Comparison of ENCODE assay signal across 5 cellular contexts in genomic region chr6:30521952-30522351, GRCh38. TPM values are rescaled to one million over a fixed set of nuclear protein-coding genes. Genes with fewer than 3 reads are reported as not detected.
A peak's percentile ranks its signal among the peaks of the same experiment; 100 is the strongest.
DNase-seq lines count a peak whose midpoint lies in the region; ATAC-seq, FAIRE-seq and TF ChIP-seq lines count a peak whose summit lies in the region.
"Not testable (repeated sequence)": the region's sequence is repeated elsewhere in the genome, so short reads cannot be mapped to it uniquely, and the experiment has no call there.

No MANE protein-coding gene starts in this region.

- not testable (repeated sequence) for H3K9me1 ChIP-seq in IMR-90 (ENCODE audit: insufficient read depth, low read length)

- H3K56ac ChIP-seq in IMR-90 (ENCODE audit: extremely low read depth, insufficient read depth, low read length), result not testable (repeated sequence)

- not testable (repeated sequence) for H4K20me1 ChIP-seq in IMR-90 (ENCODE audit: insufficient read depth, low read length); HepG2 (ENCODE audit: insufficient read depth, low read length)

- not testable (repeated sequence) for H2AFZ ChIP-seq in IMR-90 (replicated peaks; ENCODE audit: low read length, poor library complexity); HepG2 (ENCODE audit: low read length)

- H3K4me2 ChIP-seq in IMR-90 (ENCODE audit: low read depth, low read length); HepG2 (ENCODE audit: low read depth, low read length): not testable (repeated sequence)

- not testable (repeated sequence) for H3K4me3 ChIP-seq in IMR-90 (ENCODE audit: insufficient read depth, low read depth, low read length); epithelial cell of esophagus (ENCODE audit: low read length); HepG2 (replicated peaks in 1 of 3; ENCODE audit: insufficient read depth in 1 of 3, low read depth in 2 of 3, low read length in 3 of 3)

- not testable (repeated sequence) for H3K36me3 Mint-ChIP-seq in activated B cell treated with CpG ODN at 0.5 μM for 24 hours (ENCODE audit: low read depth)
- peaks cover 54% of the 10 kb centered on the region for H3K36me3 Mint-ChIP-seq in activated naive CD4-positive, alpha-beta T cell treated with anti-CD3 and anti-CD28 coated beads, Interleukin-2, amount 10 ng/mL, durations not matched to agents 7 days and 5 days

- not testable (repeated sequence) for H3K9ac ChIP-seq in IMR-90 (ENCODE audit: low read depth, low read length); HepG2 (ENCODE audit: insufficient read depth, low read depth, low read length)

- in situ Hi-C loops in IMR-90 (cut with MboI; ENCODE audit: low sequenced_read_pairs); HepG2 (cut with HindIII; ENCODE audit: extremely low pct_ligation_motif_present, low pct_unique_long_range_greater_than_20kb): not testable (repeated sequence)

- TF ChIP-seq POLR2A in IMR-90 (IDR thresholded peaks at IDR 0.05; ENCODE audit: low read depth, low read length); HepG2 (IDR thresholded peaks at IDR 0.05; ENCODE audit: insufficient read depth in 1 of 2, low read depth in 2 of 2, low read length in 2 of 2): not testable (repeated sequence)

- POLR2A ChIA-PET in IMR-90 (lab: Charles Lee; ENCODE audit: unreplicated experiment), result not testable (repeated sequence)
- POLR2A ChIA-PET in activated B cell treated with CpG ODN at 0.5 μM for 24 hours (lab: Charles Lee) (interaction anchor here (0.8 to 5.8 kb wide), 7 partner anchors 8 to 29 kb away, joined by 4 to 44 read pairs (median 11); no protein-coding TSS in a partner anchor), HepG2 (lab: Yijun Ruan, JAX) (interaction anchor here (0.9 to 1.6 kb wide), 4 partner anchors 10 to 93 kb away, joined by 3 to 5 read pairs (median 4); no protein-coding TSS in a partner anchor)

- peak overlapping the region; percentile 15; the same call in 1 of the 2 replicates for H2AK5ac ChIP-seq in IMR-90 (ENCODE audit: low read depth, low read length)

- not testable (repeated sequence) for H3K27me3 Mint-ChIP-seq in activated B cell treated with CpG ODN at 0.5 μM for 24 hours; activated naive CD4-positive, alpha-beta T cell treated with anti-CD3 and anti-CD28 coated beads, Interleukin-2, amount 10 ng/mL, durations not matched to agents 7 days and 5 days

- H3K79me1 ChIP-seq in IMR-90 (ENCODE audit: low read depth in 1 of 2, low read length in 2 of 2), result not testable (repeated sequence)

- TF ChIP-seq CTCF in IMR-90 (conservative IDR thresholded peaks at IDR 0.05; ENCODE audit: low read depth, low read length); activated B cell treated with CpG ODN at 0.5 μM for 24 hours (IDR thresholded peaks at IDR 0.05); epithelial cell of esophagus (IDR thresholded peaks at IDR 0.05; ENCODE audit: insufficient read depth, low read depth, low read length, missing control alignments); HepG2 (CRISPR knock-in tag; IDR thresholded peaks at IDR 0.05): not testable (repeated sequence)

- H3K27ac ChIP-seq in IMR-90 (ENCODE audit: insufficient read depth, low read length); HepG2 (ENCODE audit: extremely low read length, insufficient read depth, low read length): not testable (repeated sequence)

- BruUV-seq in IMR-90 (replicated peaks; lab: Mats Ljungman, UMichigan); HepG2 (replicated peaks; lab: Mats Ljungman, UMichigan): not testable (repeated sequence)

- H3K79me2 ChIP-seq in HepG2 (ENCODE audit: insufficient read depth, low read length), result not testable (repeated sequence)

- H3K36me3 ChIP-seq in IMR-90 (ENCODE audit: control insufficient read depth, insufficient read depth, low read length); HepG2 (replicated peaks in 1 of 2; ENCODE audit: control insufficient read depth in 1 of 2, insufficient read depth in 2 of 2, low read length in 2 of 2): not testable (repeated sequence)

- peaks cover 11% of the 10 kb centered on the region for H3K4me1 ChIP-seq in IMR-90 (ENCODE audit: control insufficient read depth, insufficient read depth, low read length)
- peaks cover 27% of the 10 kb centered on the region for H3K4me1 ChIP-seq in HepG2 (ENCODE audit: insufficient read depth, low read length)

- intact Hi-C loops in IMR-90 (cut with micrococcal nuclease); activated B cell treated with CpG ODN at 0.5 μM for 24 hours (cut with micrococcal nuclease); HepG2 (cut with micrococcal nuclease; ENCODE audit: unreplicated experiment): not testable (repeated sequence)

- not testable (repeated sequence) for H2AK9ac ChIP-seq in IMR-90 (replicated peaks; ENCODE audit: low read depth, low read length, poor library complexity)

- dilution Hi-C loops in IMR-90 (cut with HindIII; ENCODE audit: low sequenced_read_pairs, unreplicated experiment), result not testable (repeated sequence)

- H3K18ac ChIP-seq in IMR-90 (ENCODE audit: low read depth, low read length), result peak overlapping the region; percentile 64; the same call in 1 of the 2 replicates

- WGBS in IMR-90 (ENCODE audit: extremely low coverage in 2 of 2, insufficient read length in 1 of 2), 2 experiments, result no CpG with 5 or more reads among the region's 5 CpGs
- WGBS in HepG2 (ENCODE audit: low lambda C conversion rate), result 67% methylated on average over 5 of the region's 5 CpGs

- peak overlapping the region; percentile 41; the same call in 1 of the 2 replicates for H3K14ac ChIP-seq in IMR-90 (replicated peaks; ENCODE audit: low read depth, low read length)

- not testable (repeated sequence) for FAIRE-seq in HepG2 (lab: Jason Lieb, UNC)

- peak overlapping the region; percentile 83 for H3K27ac Mint-ChIP-seq in activated B cell treated with CpG ODN at 0.5 μM for 24 hours
- H3K27ac Mint-ChIP-seq in activated naive CD4-positive, alpha-beta T cell treated with anti-CD3 and anti-CD28 coated beads, Interleukin-2, amount 10 ng/mL, durations not matched to agents 7 days and 5 days, result peak overlapping the region; percentile 5

- not testable (repeated sequence) for H3K9me3 Mint-ChIP-seq in activated B cell treated with CpG ODN at 0.5 μM for 24 hours
- peaks cover 54% of the 10 kb centered on the region for H3K9me3 Mint-ChIP-seq in activated naive CD4-positive, alpha-beta T cell treated with anti-CD3 and anti-CD28 coated beads, Interleukin-2, amount 10 ng/mL, durations not matched to agents 7 days and 5 days

- H3K4me1 Mint-ChIP-seq in activated B cell treated with CpG ODN at 0.5 μM for 24 hours, result peaks cover 76% of the 10 kb centered on the region
- peaks cover 44% of the 10 kb centered on the region for H3K4me1 Mint-ChIP-seq in activated naive CD4-positive, alpha-beta T cell treated with anti-CD3 and anti-CD28 coated beads, Interleukin-2, amount 10 ng/mL, durations not matched to agents 7 days and 5 days

- CTCF ChIA-PET in IMR-90 (lab: Yijun Ruan, JAX) (interaction anchor here (1.1 to 1.9 kb wide), 3 partner anchors 10 to 19 kb away, joined by 3 to 5 read pairs (median 5); no protein-coding TSS in a partner anchor), activated B cell treated with CpG ODN at 0.5 μM for 24 hours (lab: Charles Lee) (interaction anchor here (1.3 to 1.7 kb wide), 3 partner anchors 10 to 29 kb away, joined by 3 to 5 read pairs (median 5); no protein-coding TSS in a partner anchor)
- CTCF ChIA-PET in activated naive CD4-positive, alpha-beta T cell treated with anti-CD3 and anti-CD28 coated beads, Interleukin-2, amount 10 ng/mL, durations not matched to agents 7 days and 5 days (lab: Charles Lee), result interaction anchor here (1.5 kb wide), 1 partner anchor 10 kb away, joined by 7 read pairs; no protein-coding TSS in a partner anchor
- CTCF ChIA-PET in HepG2 (lab: Yijun Ruan, JAX; ENCODE audit: low intra/inter-chr PET ratio, low total read pairs), result not testable (repeated sequence)

- peak overlapping the region; percentile 83; the same call in 1 of the 2 replicates for H3K4ac ChIP-seq in IMR-90 (ENCODE audit: low read depth, low read length)

- not testable (repeated sequence) for H3K9me3 ChIP-seq in IMR-90 (ENCODE audit: control insufficient read depth, insufficient read depth, low read length); HepG2 (ENCODE audit: low read length)

- H3K23ac ChIP-seq in IMR-90 (ENCODE audit: low read depth, low read length), result not testable (repeated sequence)

- 0 out of 3 replicates have a peak overlapping the region, but pooled peaks have one; percentile 31 for H2BK15ac ChIP-seq in IMR-90 (ENCODE audit: low read depth, low read length)

- H2BK120ac ChIP-seq in IMR-90 (ENCODE audit: low read depth, low read length), result peak overlapping the region; percentile 82; the same call in 1 of the 2 replicates

- TF ChIP-seq EP300 in HepG2 (IDR thresholded peaks at IDR 0.05; ENCODE audit: low read depth in 2 of 2, low read length in 2 of 2); HepG2 (CRISPR knock-in tag; IDR thresholded peaks at IDR 0.05; ENCODE audit: borderline replicate concordance): not testable (repeated sequence)

- H4K91ac ChIP-seq in IMR-90 (ENCODE audit: insufficient read depth, low read depth, low read length), result peak overlapping the region; percentile 72; the same call in 1 of the 2 replicates

- not testable (repeated sequence) for TF ChIP-seq RAD21 in IMR-90 (IDR thresholded peaks at IDR 0.05; ENCODE audit: low read length); HepG2 (CRISPR knock-in tag; IDR thresholded peaks at IDR 0.05)

- H2BK5ac ChIP-seq in IMR-90 (ENCODE audit: low read depth, low read length, poor library complexity, severe bottlenecking), result peak overlapping the region; percentile 76

- peak overlapping the region; percentile 8 for H3K4me3 Mint-ChIP-seq in activated B cell treated with CpG ODN at 0.5 μM for 24 hours
- not testable (repeated sequence) for H3K4me3 Mint-ChIP-seq in activated naive CD4-positive, alpha-beta T cell treated with anti-CD3 and anti-CD28 coated beads, Interleukin-2, amount 10 ng/mL, durations not matched to agents 7 days and 5 days

- H4K5ac ChIP-seq in IMR-90 (ENCODE audit: low read depth, low read length), result peak overlapping the region; percentile 63; the same call in 1 of the 2 replicates

- H4K8ac ChIP-seq in IMR-90 (ENCODE audit: low read depth in 2 of 2, low read length in 2 of 2), result peak overlapping the region in 1 of 2 experiments; percentile 67; a peak in 2 of 4 replicates

- H3K27me3 ChIP-seq in IMR-90 (ENCODE audit: control insufficient read depth, insufficient read depth, low read length); HepG2 (ENCODE audit: control insufficient read depth in 1 of 2, insufficient read depth in 2 of 2, low read length in 2 of 2): not testable (repeated sequence)

- ATAC-seq in IMR-90 (ENCODE audit: low read depth); activated B cell treated with CpG ODN at 0.5 μM for 24 hours (ENCODE audit: low read depth); HepG2: not testable (repeated sequence)

- DNase-seq in IMR-90, result peak; percentile 32
- DNase-seq in activated B cell treated with CpG ODN at 0.5 μM for 24 hours; activated naive CD4-positive, alpha-beta T cell treated with anti-CD3 and anti-CD28 coated beads, Interleukin-2, amount 10 ng/mL, durations not matched to agents 7 days and 5 days; HepG2 (ENCODE audit: low spot score): not testable (repeated sequence)
- DNase-seq in epithelial cell of esophagus (ENCODE audit: low read depth), result peak; percentile 42

- peak overlapping the region; percentile 80; the same call in 1 of the 2 replicates for H2BK20ac ChIP-seq in IMR-90 (ENCODE audit: low read depth, low read length)

RNA-seq across cellular contexts. Expression of gene HLA-E, which starts 32.6 kb away (rescaled TPM):
- total RNA-seq in IMR-90 (2012; rRNA removed) (84.8 and 85.8 TPM in 2 replicates), activated B cell treated with CpG ODN at 0.5 μM for 24 hours (737 and 740 TPM in 2 replicates), HepG2 (2016; rRNA removed; fragmentation: Illumina TruSeq; extraction: Trizol) (21.2 and 45.2 TPM in 2 replicates)
- polyA plus RNA-seq in IMR-90 (2012; rRNA removed) (83.6 and 91.4 TPM in 2 replicates), HepG2 (2011; rRNA removed) (90.4 and 99.8 TPM in 2 replicates)
- polyA plus RNA-seq in IMR-90 (2012; cell fraction: cytosol; rRNA removed), result 104 and 106 TPM in 2 replicates
- polyA plus RNA-seq in IMR-90 (2012; cell fraction: nucleus; rRNA removed; ENCODE audit: low replicate concordance), result 84.7 and 103 TPM in 2 replicates
- total RNA-seq in HepG2 (2016; cell fraction: cytosol; rRNA removed; fragmentation: Illumina TruSeq; extraction: Trizol; ENCODE audit: low read depth), result 6.3 and 7.1 TPM in 2 replicates
- 21.6 and 46.9 TPM in 2 replicates for total RNA-seq in HepG2 (2016; cell fraction: insoluble cytoplasmic fraction; rRNA removed; fragmentation: Illumina TruSeq; extraction: Trizol)
- total RNA-seq in HepG2 (2016; cell fraction: membrane; rRNA removed; fragmentation: Illumina TruSeq; extraction: Trizol), result 12.5 and 14.1 TPM in 2 replicates
- total RNA-seq in HepG2 (2016; cell fraction: nucleus; rRNA removed; fragmentation: Illumina TruSeq; extraction: Trizol), result 38.3 and 44.5 TPM in 2 replicates
- polyA plus RNA-seq in HepG2 (2011; cell fraction: cytosol; rRNA removed), result 94.6 and 111 TPM in 2 replicates
- 67.6 and 75.6 TPM in 2 replicates for polyA plus RNA-seq in HepG2 (2011; cell fraction: nucleus; rRNA removed)
- polyA plus RNA-seq in HepG2 (2012), result 64.9 and 110 TPM in 2 replicates
- 6.6 and 6.7 TPM in 2 replicates for polyA plus RNA-seq in HepG2 (2016; cell fraction: cytosol; fragmentation: Illumina TruSeq; extraction: Trizol; ENCODE audit: low read depth)
- polyA plus RNA-seq in HepG2 (2016; cell fraction: insoluble cytoplasmic fraction; fragmentation: Illumina TruSeq; extraction: Trizol; ENCODE audit: low read depth), result 23.6 and 24.3 TPM in 2 replicates
- 11.8 and 12.2 TPM in 2 replicates for polyA plus RNA-seq in HepG2 (2016; cell fraction: membrane; fragmentation: Illumina TruSeq; extraction: Trizol; ENCODE audit: low read depth)
- polyA plus RNA-seq in HepG2 (2016; cell fraction: nucleus; fragmentation: Illumina TruSeq; extraction: Trizol; ENCODE audit: insufficient read depth, low read depth), result 68.0 and 69.9 TPM in 2 replicates
- 39.4 and 80.9 TPM in 2 replicates for polyA minus RNA-seq in HepG2 (2011; rRNA and poly(A)+ RNA removed; ENCODE audit: low replicate concordance)
- polyA minus RNA-seq in HepG2 (2011; cell fraction: cytosol; rRNA and poly(A)+ RNA removed), result 45.5 and 56.8 TPM in 2 replicates
- 17.4 and 26.7 TPM in 2 replicates for polyA minus RNA-seq in HepG2 (2011; cell fraction: nucleus; rRNA and poly(A)+ RNA removed)

RNA-seq across cellular contexts. Expression of gene GNL1, which starts 34.3 kb away (rescaled TPM):
- total RNA-seq in IMR-90 (2012; rRNA removed) (33.9 and 40.5 TPM in 2 replicates), activated B cell treated with CpG ODN at 0.5 μM for 24 hours (67.2 and 67.4 TPM in 2 replicates), HepG2 (2016; rRNA removed; fragmentation: Illumina TruSeq; extraction: Trizol) (54.8 and 55.6 TPM in 2 replicates)
- polyA plus RNA-seq in IMR-90 (2012; rRNA removed) (43.7 and 44.0 TPM in 2 replicates), HepG2 (2011; rRNA removed) (35.0 and 46.8 TPM in 2 replicates)
- 27.9 and 33.6 TPM in 2 replicates for polyA plus RNA-seq in IMR-90 (2012; cell fraction: cytosol; rRNA removed)
- 45.1 and 54.4 TPM in 2 replicates for polyA plus RNA-seq in IMR-90 (2012; cell fraction: nucleus; rRNA removed; ENCODE audit: low replicate concordance)
- total RNA-seq in HepG2 (2016; cell fraction: cytosol; rRNA removed; fragmentation: Illumina TruSeq; extraction: Trizol; ENCODE audit: low read depth), result 11.5 and 14.7 TPM in 2 replicates
- 48.5 and 56.5 TPM in 2 replicates for total RNA-seq in HepG2 (2016; cell fraction: insoluble cytoplasmic fraction; rRNA removed; fragmentation: Illumina TruSeq; extraction: Trizol)
- total RNA-seq in HepG2 (2016; cell fraction: membrane; rRNA removed; fragmentation: Illumina TruSeq; extraction: Trizol), result 23.9 and 27.8 TPM in 2 replicates
- 27.7 and 34.5 TPM in 2 replicates for total RNA-seq in HepG2 (2016; cell fraction: nucleus; rRNA removed; fragmentation: Illumina TruSeq; extraction: Trizol)
- polyA plus RNA-seq in HepG2 (2011; cell fraction: cytosol; rRNA removed), result 25.1 and 32.1 TPM in 2 replicates
- 40.6 and 54.9 TPM in 2 replicates for polyA plus RNA-seq in HepG2 (2011; cell fraction: nucleus; rRNA removed)
- 45.3 and 50.3 TPM in 2 replicates for polyA plus RNA-seq in HepG2 (2012)
- polyA plus RNA-seq in HepG2 (2016; cell fraction: cytosol; fragmentation: Illumina TruSeq; extraction: Trizol; ENCODE audit: low read depth), result 12.7 and 15.8 TPM in 2 replicates
- 53.9 and 60.5 TPM in 2 replicates for polyA plus RNA-seq in HepG2 (2016; cell fraction: insoluble cytoplasmic fraction; fragmentation: Illumina TruSeq; extraction: Trizol; ENCODE audit: low read depth)
- polyA plus RNA-seq in HepG2 (2016; cell fraction: membrane; fragmentation: Illumina TruSeq; extraction: Trizol; ENCODE audit: low read depth), result 19.5 and 25.2 TPM in 2 replicates
- 84.3 and 89.3 TPM in 2 replicates for polyA plus RNA-seq in HepG2 (2016; cell fraction: nucleus; fragmentation: Illumina TruSeq; extraction: Trizol; ENCODE audit: insufficient read depth, low read depth)
- polyA minus RNA-seq in HepG2 (2011; rRNA and poly(A)+ RNA removed; ENCODE audit: low replicate concordance), result 34.2 and 47.6 TPM in 2 replicates
- polyA minus RNA-seq in HepG2 (2011; cell fraction: cytosol; rRNA and poly(A)+ RNA removed), result 22.4 and 23.5 TPM in 2 replicates
- polyA minus RNA-seq in HepG2 (2011; cell fraction: nucleus; rRNA and poly(A)+ RNA removed), result 22.4 and 27.0 TPM in 2 replicates

RNA-seq across cellular contexts. Expression of gene PRR3, which starts 35.1 kb away (rescaled TPM):
- 7.2 TPM in 2 replicates for total RNA-seq in IMR-90 (2012; rRNA removed)
- 16.7 and 17.3 TPM in 2 replicates for polyA plus RNA-seq in IMR-90 (2012; rRNA removed)
- 9.5 and 11.1 TPM in 2 replicates for polyA plus RNA-seq in IMR-90 (2012; cell fraction: cytosol; rRNA removed)
- polyA plus RNA-seq in IMR-90 (2012; cell fraction: nucleus; rRNA removed; ENCODE audit: low replicate concordance), result 8.2 and 15.9 TPM in 2 replicates
- 24.1 and 29.5 TPM in 2 replicates for total RNA-seq in activated B cell treated with CpG ODN at 0.5 μM for 24 hours
- total RNA-seq in HepG2 (2016; rRNA removed; fragmentation: Illumina TruSeq; extraction: Trizol), result 13.9 and 14.6 TPM in 2 replicates
- 6.5 and 6.6 TPM in 2 replicates for total RNA-seq in HepG2 (2016; cell fraction: cytosol; rRNA removed; fragmentation: Illumina TruSeq; extraction: Trizol; ENCODE audit: low read depth)
- 13.8 and 15.5 TPM in 2 replicates for total RNA-seq in HepG2 (2016; cell fraction: insoluble cytoplasmic fraction; rRNA removed; fragmentation: Illumina TruSeq; extraction: Trizol)
- total RNA-seq in HepG2 (2016; cell fraction: membrane; rRNA removed; fragmentation: Illumina TruSeq; extraction: Trizol), result 12.6 and 13.1 TPM in 2 replicates
- 11.4 and 14.4 TPM in 2 replicates for total RNA-seq in HepG2 (2016; cell fraction: nucleus; rRNA removed; fragmentation: Illumina TruSeq; extraction: Trizol)
- polyA plus RNA-seq in HepG2 (2011; rRNA removed), result 20.6 and 21.2 TPM in 2 replicates
- polyA plus RNA-seq in HepG2 (2011; cell fraction: cytosol; rRNA removed), result 14.8 and 17.1 TPM in 2 replicates
- 16.1 and 23.0 TPM in 2 replicates for polyA plus RNA-seq in HepG2 (2011; cell fraction: nucleus; rRNA removed)
- polyA plus RNA-seq in HepG2 (2012), result 12.5 and 15.6 TPM in 2 replicates
- 5.9 and 6.1 TPM in 2 replicates for polyA plus RNA-seq in HepG2 (2016; cell fraction: cytosol; fragmentation: Illumina TruSeq; extraction: Trizol; ENCODE audit: low read depth)
- polyA plus RNA-seq in HepG2 (2016; cell fraction: insoluble cytoplasmic fraction; fragmentation: Illumina TruSeq; extraction: Trizol; ENCODE audit: low read depth), result 27.5 and 29.3 TPM in 2 replicates
- polyA plus RNA-seq in HepG2 (2016; cell fraction: membrane; fragmentation: Illumina TruSeq; extraction: Trizol; ENCODE audit: low read depth), result 13.6 and 13.9 TPM in 2 replicates
- 25.4 and 26.7 TPM in 2 replicates for polyA plus RNA-seq in HepG2 (2016; cell fraction: nucleus; fragmentation: Illumina TruSeq; extraction: Trizol; ENCODE audit: insufficient read depth, low read depth)
- polyA minus RNA-seq in HepG2 (2011; rRNA and poly(A)+ RNA removed; ENCODE audit: low replicate concordance), result 34.9 and 73.8 TPM in 2 replicates
- 4.9 and 5.8 TPM in 2 replicates for polyA minus RNA-seq in HepG2 (2011; cell fraction: cytosol; rRNA and poly(A)+ RNA removed)
- 20.6 and 27.1 TPM in 2 replicates for polyA minus RNA-seq in HepG2 (2011; cell fraction: nucleus; rRNA and poly(A)+ RNA removed)

RNA-seq across cellular contexts. Expression of gene ABCF1, which starts 49.3 kb away (rescaled TPM):
- total RNA-seq in IMR-90 (2012; rRNA removed) (47.5 and 48.6 TPM in 2 replicates), activated B cell treated with CpG ODN at 0.5 μM for 24 hours (93.7 and 94.5 TPM in 2 replicates), HepG2 (2016; rRNA removed; fragmentation: Illumina TruSeq; extraction: Trizol) (98.9 and 104 TPM in 2 replicates)
- polyA plus RNA-seq in IMR-90 (2012; rRNA removed) (35.8 and 39.1 TPM in 2 replicates), HepG2 (2011; rRNA removed) (25.4 and 33.7 TPM in 2 replicates)
- polyA plus RNA-seq in IMR-90 (2012; cell fraction: cytosol; rRNA removed), result 29.2 and 30.4 TPM in 2 replicates
- 48.3 and 57.9 TPM in 2 replicates for polyA plus RNA-seq in IMR-90 (2012; cell fraction: nucleus; rRNA removed; ENCODE audit: low replicate concordance)
- 8.1 and 8.9 TPM in 2 replicates for total RNA-seq in HepG2 (2016; cell fraction: cytosol; rRNA removed; fragmentation: Illumina TruSeq; extraction: Trizol; ENCODE audit: low read depth)
- 89.2 and 106 TPM in 2 replicates for total RNA-seq in HepG2 (2016; cell fraction: insoluble cytoplasmic fraction; rRNA removed; fragmentation: Illumina TruSeq; extraction: Trizol)
- 23.0 and 27.5 TPM in 2 replicates for total RNA-seq in HepG2 (2016; cell fraction: membrane; rRNA removed; fragmentation: Illumina TruSeq; extraction: Trizol)
- total RNA-seq in HepG2 (2016; cell fraction: nucleus; rRNA removed; fragmentation: Illumina TruSeq; extraction: Trizol), result 61.2 and 71.0 TPM in 2 replicates
- polyA plus RNA-seq in HepG2 (2011; cell fraction: cytosol; rRNA removed), result 35.0 and 35.5 TPM in 2 replicates
- polyA plus RNA-seq in HepG2 (2011; cell fraction: nucleus; rRNA removed), result 75.1 and 116 TPM in 2 replicates
- polyA plus RNA-seq in HepG2 (2012), result 50.5 and 61.2 TPM in 2 replicates
- polyA plus RNA-seq in HepG2 (2016; cell fraction: cytosol; fragmentation: Illumina TruSeq; extraction: Trizol; ENCODE audit: low read depth), result 5.5 and 7.0 TPM in 2 replicates
- polyA plus RNA-seq in HepG2 (2016; cell fraction: insoluble cytoplasmic fraction; fragmentation: Illumina TruSeq; extraction: Trizol; ENCODE audit: low read depth), result 87.5 and 108 TPM in 2 replicates
- 13.4 and 16.7 TPM in 2 replicates for polyA plus RNA-seq in HepG2 (2016; cell fraction: membrane; fragmentation: Illumina TruSeq; extraction: Trizol; ENCODE audit: low read depth)
- 107 and 118 TPM in 2 replicates for polyA plus RNA-seq in HepG2 (2016; cell fraction: nucleus; fragmentation: Illumina TruSeq; extraction: Trizol; ENCODE audit: insufficient read depth, low read depth)
- 69.0 and 79.0 TPM in 2 replicates for polyA minus RNA-seq in HepG2 (2011; rRNA and poly(A)+ RNA removed; ENCODE audit: low replicate concordance)
- polyA minus RNA-seq in HepG2 (2011; cell fraction: cytosol; rRNA and poly(A)+ RNA removed), result 37.8 and 41.4 TPM in 2 replicates
- polyA minus RNA-seq in HepG2 (2011; cell fraction: nucleus; rRNA and poly(A)+ RNA removed), result 51.5 and 64.8 TPM in 2 replicates
